Comparison of ENCODE assay signal across 23 cellular contexts in genomic region chr4:42574873-42575272, GRCh38.
DNase-seq lines count a peak whose midpoint lies in the region; ATAC-seq, FAIRE-seq and TF ChIP-seq lines count a peak whose summit lies in the region.
"Had no signal": no experiment of that assay in that cellular context is flagged by ENCODE, and none has a peak within 500 bp of the region (broad histone marks: within the 10 kb centered on the region; RNA-seq: fewer than 3 reads in every experiment).

No MANE protein-coding gene starts in this region.

- H3K27me3 ChIP-seq in HepG2 (ENCODE audit: control insufficient read depth in 1 of 2, insufficient read depth in 2 of 2, low read length in 2 of 2) (no peaks in the 10 kb centered on the region), right lobe of liver (no peaks in the 10 kb centered on the region), H1 (replicated peaks in 1 of 4; ENCODE audit: control insufficient read depth in 3 of 4, extremely low read depth in 1 of 4, insufficient read depth in 3 of 4, low read length in 3 of 4) (no peaks in the 10 kb centered on the region), mammary epithelial cell (ENCODE audit: insufficient read depth, low read length) (peaks cover 2% of the 10 kb centered on the region)
- H3K27me3 ChIP-seq: BLaER1 had no signal

- no peak for FAIRE-seq in HepG2 (lab: Jason Lieb, UNC)
- FAIRE-seq in H1 (lab: Jason Lieb, UNC): no peak
- FAIRE-seq: G401.6, GM12878, H54 had no signal

- no peak overlapping the region for H4K5ac ChIP-seq in H1 (ENCODE audit: insufficient read length, low read depth, low read length)

- H3K23me2 ChIP-seq in H1 (ENCODE audit: low read depth, low read length): no peaks in the 10 kb centered on the region

- H2AK5ac ChIP-seq in H1 (ENCODE audit: low read depth, low read length): no peak overlapping the region

- dilution Hi-C loops in mammary epithelial cell (cut with HindIII; ENCODE audit: low sequenced_read_pairs): no loop called here

- H3K18ac ChIP-seq in H1 (ENCODE audit: extremely low read depth, low read length): no peak overlapping the region

- H3K27ac ChIP-seq in HepG2 (ENCODE audit: extremely low read length, insufficient read depth, low read length) (no peak overlapping the region), right lobe of liver (no peak overlapping the region), H1 (ENCODE audit: low read depth, low read length) (no peak overlapping the region), mammary epithelial cell (ENCODE audit: insufficient read depth, low read depth, low read length) (no peak overlapping the region)
- H3K27ac ChIP-seq: BLaER1, PC-9 had no signal

- no peak overlapping the region for H3K14ac ChIP-seq in H1 (ENCODE audit: insufficient read length)

- TF ChIP-seq RAD21 in HepG2 (CRISPR knock-in tag; IDR thresholded peaks at IDR 0.05): no peak
- no peak for TF ChIP-seq RAD21 in H1 (IDR thresholded peaks at IDR 0.05 in 1 of 2, conservative IDR thresholded peaks at IDR 0.05 in 1 of 2; ENCODE audit: low read depth in 2 of 2, low read length in 2 of 2)

- TF ChIP-seq POLR2A in HepG2 (IDR thresholded peaks at IDR 0.05; ENCODE audit: insufficient read depth in 1 of 2, low read depth in 2 of 2, low read length in 2 of 2) (no peak), right lobe of liver (IDR thresholded peaks at IDR 0.05) (no peak), NB4 (IDR thresholded peaks at IDR 0.05; ENCODE audit: extremely low read depth, insufficient read length) (no peak), H1 (IDR thresholded peaks at IDR 0.05; ENCODE audit: control extremely low read depth in 1 of 2, low read depth in 2 of 2, low read length in 2 of 2) (no peak)

- ATAC-seq in HepG2 (no peak), right lobe of liver (no peak)
- ATAC-seq: GM12878, Right ventricle myocardium inferior had no signal

- no peak for TF ChIP-seq CTCF in HepG2 (CRISPR knock-in tag; IDR thresholded peaks at IDR 0.05)
- TF ChIP-seq CTCF in right lobe of liver (IDR thresholded peaks at IDR 0.05): no peak
- TF ChIP-seq CTCF in NB4 (IDR thresholded peaks at IDR 0.05; ENCODE audit: low read depth, low read length): no peak
- TF ChIP-seq CTCF in H1 (IDR thresholded peaks at IDR 0.05; ENCODE audit: control extremely low read depth in 1 of 3, insufficient read depth in 1 of 3, low read depth in 1 of 3, low read length in 3 of 3): no peak
- no peak for TF ChIP-seq CTCF in mammary epithelial cell (conservative IDR thresholded peaks at IDR 0.05 in 1 of 2, IDR thresholded peaks at IDR 0.05 in 1 of 2; ENCODE audit: extremely low read depth in 1 of 2, insufficient read depth in 1 of 2, low read depth in 1 of 2, low read length in 2 of 2)

- H3K9me3 ChIP-seq in HepG2 (ENCODE audit: low read length) (no peaks in the 10 kb centered on the region), right lobe of liver (no peaks in the 10 kb centered on the region), H1 (ENCODE audit: insufficient read depth in 2 of 2, low read depth in 1 of 2, low read length in 1 of 2) (no peaks in the 10 kb centered on the region), mammary epithelial cell (replicated peaks; ENCODE audit: insufficient read depth, low read length) (no peaks in the 10 kb centered on the region)
- H3K9me3 ChIP-seq: BLaER1 had no signal

- DNase-seq in HepG2 (ENCODE audit: low spot score) (no peak), right lobe of liver (no peak), NB4 (ENCODE audit: low read depth) (peak; percentile 32), H1 (ENCODE audit: low read depth in 1 of 2, low spot score in 2 of 2) (no peak), renal cortical epithelial cell (ENCODE audit: low read depth) (peak; percentile 24), mammary epithelial cell (no peak), SKM-1 treated with dmso at 0.1 percent for 144 hours (lab: John Stamatoyannopoulos, UW; ENCODE audit: unreplicated experiment) (no peak), HCEC 1CT (no peak)
- DNase-seq: CD4-positive, CD25-positive, alpha-beta regulatory T cell; DMS53; KBM-7; NCI-H1092; NCI-H1417 treated with DMSO at 0.1 percent for 48 hours; NCI-H1930; NCI-H2107; NCI-H524; NCI-H748 treated with DMSO at 0.1 percent for 48 hours; PC-9 had no signal

- H3K23ac ChIP-seq in H1 (ENCODE audit: insufficient read length): no peak overlapping the region

- no peak overlapping the region for H2BK20ac ChIP-seq in H1 (ENCODE audit: low read length)

- 97% methylated on average over 1 of the region's 1 CpG for WGBS in HepG2 (ENCODE audit: low lambda C conversion rate)
- WGBS in right lobe of liver (ENCODE audit: insufficient coverage, low coverage, low lambda C conversion rate, missing lambda C conversion rate): 75% methylated on average over 1 of the region's 1 CpG
- WGBS in H1 (ENCODE audit: extremely low coverage in 1 of 2, insufficient coverage in 1 of 2, insufficient read length in 1 of 2, insufficient replicate concordance in 2 of 2, low coverage in 1 of 2, low lambda C conversion rate in 2 of 2, missing lambda C conversion rate in 1 of 2), 2 experiments: 94% methylated on average over 1 of the region's 1 CpG; no CpG with 5 or more reads in 1 of the 2 experiments
- 81% methylated on average over 1 of the region's 1 CpG for WGBS in mammary epithelial cell (ENCODE audit: low coverage, missing lambda C conversion rate)

- no peaks in the 10 kb centered on the region for H3K79me2 ChIP-seq in HepG2 (ENCODE audit: insufficient read depth, low read length)
- H3K79me2 ChIP-seq in H1 (ENCODE audit: control insufficient read depth in 1 of 2, insufficient read depth in 2 of 2, low read length in 2 of 2): no peaks in the 10 kb centered on the region
- H3K79me2 ChIP-seq in mammary epithelial cell (ENCODE audit: insufficient read depth, low read length): no peaks in the 10 kb centered on the region

- H3K4me3 ChIP-seq in HepG2 (replicated peaks in 1 of 3; ENCODE audit: insufficient read depth in 1 of 3, low read depth in 2 of 3, low read length in 3 of 3): no peak overlapping the region
- H3K4me3 ChIP-seq in right lobe of liver: no peak overlapping the region
- no peak overlapping the region for H3K4me3 ChIP-seq in NB4 (ENCODE audit: low read depth, low read length)
- H3K4me3 ChIP-seq in H1 (ENCODE audit: extremely low read depth in 1 of 4, insufficient read depth in 2 of 4, low read depth in 3 of 4, low read length in 4 of 4): no peak overlapping the region
- no peak overlapping the region for H3K4me3 ChIP-seq in mammary epithelial cell (replicated peaks in 1 of 3; ENCODE audit: insufficient read depth in 1 of 3, low read depth in 2 of 3, low read length in 3 of 3)
- H3K4me3 ChIP-seq: BLaER1, GM12878, PC-9 had no signal

- H2AFZ ChIP-seq in HepG2 (ENCODE audit: low read length): no peak overlapping the region
- H2AFZ ChIP-seq in H1 (ENCODE audit: low read length): no peak overlapping the region
- no peak overlapping the region for H2AFZ ChIP-seq in mammary epithelial cell (ENCODE audit: low read depth, low read length)
- H2AFZ ChIP-seq: PC-9 had no signal

- H3K4me2 ChIP-seq in HepG2 (ENCODE audit: low read depth, low read length): no peak overlapping the region
- H3K4me2 ChIP-seq in H1 (ENCODE audit: insufficient read depth in 1 of 2, low read depth in 2 of 2, low read length in 2 of 2): no peak overlapping the region
- H3K4me2 ChIP-seq in mammary epithelial cell (ENCODE audit: insufficient read depth, low read depth, low read length): no peak overlapping the region
- H3K4me2 ChIP-seq: BLaER1, PC-9 had no signal

- no peak overlapping the region for H2BK12ac ChIP-seq in H1 (ENCODE audit: low read depth, low read length)

- H3K4me1 ChIP-seq in HepG2 (ENCODE audit: insufficient read depth, low read length) (no peaks in the 10 kb centered on the region), right lobe of liver (no peaks in the 10 kb centered on the region), H1 (replicated peaks in 1 of 4; ENCODE audit: control insufficient read depth in 3 of 4, insufficient read depth in 4 of 4, low read length in 3 of 4) (no peaks in the 10 kb centered on the region), mammary epithelial cell (ENCODE audit: insufficient read depth, low read length) (no peaks in the 10 kb centered on the region)
- H3K4me1 ChIP-seq: BLaER1 had no signal

- intact Hi-C loops in HepG2 (cut with micrococcal nuclease; ENCODE audit: unreplicated experiment): no loop called here
- intact Hi-C loops in right lobe of liver (cut with DNase I): no loop called here
- intact Hi-C loops in mammary epithelial cell (cut with micrococcal nuclease): no loop called here

- H3K36me3 ChIP-seq in HepG2 (replicated peaks in 1 of 2; ENCODE audit: control insufficient read depth in 1 of 2, insufficient read depth in 2 of 2, low read length in 2 of 2) (no peaks in the 10 kb centered on the region), right lobe of liver (no peaks in the 10 kb centered on the region), H1 (ENCODE audit: control insufficient read depth in 2 of 4, insufficient read depth in 4 of 4, low read length in 3 of 4) (no peaks in the 10 kb centered on the region), mammary epithelial cell (ENCODE audit: insufficient read depth, low read length) (no peaks in the 10 kb centered on the region)

- H3K9ac ChIP-seq in HepG2 (ENCODE audit: insufficient read depth, low read depth, low read length): no peak overlapping the region
- H3K9ac ChIP-seq in H1 (replicated peaks in 1 of 4; ENCODE audit: extremely low read depth in 1 of 4, low read depth in 3 of 4, low read length in 3 of 4): no peak overlapping the region
- no peak overlapping the region for H3K9ac ChIP-seq in mammary epithelial cell (ENCODE audit: insufficient read depth, low read length)
- H3K9ac ChIP-seq: BLaER1 had no signal

- CTCF ChIA-PET in HepG2 (lab: Yijun Ruan, JAX; ENCODE audit: low intra/inter-chr PET ratio, low total read pairs) (no interaction called here), H1 (lab: Charles Lee; ENCODE audit: partially characterized antibody) (interaction anchor here (1.3 to 1.8 kb wide), 3 partner anchors 14 to 193 kb away, joined by 4 to 5 read pairs (median 4); no protein-coding TSS in a partner anchor), mammary epithelial cell (lab: Charles Lee; ENCODE audit: low non-redundant PET) (interaction anchor here (0.7 kb wide), 1 partner anchor 12 kb away, joined by 4 read pairs; no protein-coding TSS in a partner anchor)

- H3K79me1 ChIP-seq in H1 (ENCODE audit: low read depth, low read length): no peaks in the 10 kb centered on the region

- no peak overlapping the region for H4K8ac ChIP-seq in H1 (ENCODE audit: extremely low read depth, insufficient read depth, low read length)

- POLR2A ChIA-PET in HepG2 (lab: Yijun Ruan, JAX): no interaction called here
- POLR2A ChIA-PET in H1 (lab: Charles Lee; ENCODE audit: partially characterized antibody): no interaction called here

- no peaks in the 10 kb centered on the region for H4K20me1 ChIP-seq in HepG2 (ENCODE audit: insufficient read depth, low read length)
- H4K20me1 ChIP-seq in H1 (replicated peaks in 1 of 2; ENCODE audit: control insufficient read depth in 1 of 2, insufficient read depth in 2 of 2, low read length in 2 of 2): no peaks in the 10 kb centered on the region
- no peaks in the 10 kb centered on the region for H4K20me1 ChIP-seq in mammary epithelial cell (ENCODE audit: insufficient read depth, low read length)
- H4K20me1 ChIP-seq: BLaER1 had no signal

- H3K56ac ChIP-seq in H1 (replicated peaks; ENCODE audit: insufficient read length, low read depth, low read length): no peak overlapping the region

- H4K91ac ChIP-seq in H1 (replicated peaks; ENCODE audit: insufficient read length, low read length): no peak overlapping the region

- TF ChIP-seq EP300 in HepG2 (IDR thresholded peaks at IDR 0.05; ENCODE audit: low read depth in 2 of 2, low read length in 2 of 2) (no peak), HepG2 (CRISPR knock-in tag; IDR thresholded peaks at IDR 0.05; ENCODE audit: borderline replicate concordance) (no peak), H1 (IDR thresholded peaks at IDR 0.05; ENCODE audit: borderline replicate concordance in 1 of 2, low read depth in 2 of 2, low read length in 2 of 2) (no peak)

- in situ Hi-C loops in HepG2 (cut with HindIII; ENCODE audit: extremely low pct_ligation_motif_present, low pct_unique_long_range_greater_than_20kb): loop anchor here (25.0 kb wide), 1 partner anchor 187 kb away; no protein-coding TSS in a partner anchor
- in situ Hi-C loops in mammary epithelial cell (cut with MboI; ENCODE audit: low sequenced_read_pairs in 2 of 2): loop anchor here (5.0 kb wide), 2 partner anchors 287 to 297 kb away; no protein-coding TSS in a partner anchor

- H2BK120ac ChIP-seq in H1 (replicated peaks; ENCODE audit: low read depth, low read length): no peak overlapping the region

- H3K4ac ChIP-seq in H1 (replicated peaks; ENCODE audit: insufficient read length, low read depth, low read length): no peak overlapping the region

- no peak overlapping the region for H2BK15ac ChIP-seq in H1 (ENCODE audit: low read length)

- no TSS peak for BruUV-seq in HepG2 (replicated peaks; lab: Mats Ljungman, UMichigan)
- no TSS peak for BruUV-seq in mammary epithelial cell (replicated peaks; lab: Mats Ljungman, UMichigan)

- H2BK5ac ChIP-seq in H1 (ENCODE audit: low read depth, low read length): no peak overlapping the region

Comparison
In these comparisons a context has a peak if more than half of its experiments do, and no peak if none do; other contexts are left out.
1. DNase-seq: peak in NB4 (single experiment) and renal cortical epithelial cell (single experiment); none in HepG2 (single experiment), right lobe of liver (0 of 3), H1 (0 of 2), mammary epithelial cell (single experiment), SKM-1 treated with dmso at 0.1 percent for 144 hours (single experiment) and HCEC 1CT (single experiment).
2. Of the 41 proteins assayed by ChIP-seq in both HepG2 and H1: peak only in HepG2: none; only in H1: none; in both: CEBPB; in neither: 40.